In the genomic region with DNA sequence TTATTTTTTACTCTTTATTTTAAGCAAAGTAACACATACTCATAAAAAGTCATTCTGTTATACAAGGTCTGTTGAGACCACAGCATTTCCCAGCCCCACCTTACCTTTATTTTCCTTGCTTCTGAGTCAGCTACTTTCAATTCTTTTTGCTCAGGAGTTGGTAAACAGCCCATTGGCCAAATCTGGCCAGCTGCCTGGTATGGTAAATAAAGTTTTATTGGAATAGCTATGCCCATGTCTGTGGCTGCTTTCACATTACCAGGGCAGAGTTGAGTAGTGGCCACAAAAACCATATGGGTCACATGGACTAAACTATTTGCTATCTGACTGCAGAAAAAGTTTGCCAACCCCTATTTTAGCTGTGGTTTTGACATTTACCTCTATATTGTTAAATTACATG, we compare ENCODE assay signal across 9 cellular contexts. TPM values are rescaled to one million over a fixed set of nuclear protein-coding genes. Genes with fewer than 3 reads are reported as not detected.
DNase-seq lines count a peak whose midpoint lies in the region; ATAC-seq and TF ChIP-seq lines count a peak whose summit lies in the region.
"Had no signal": no experiment of that assay in that cellular context is flagged by ENCODE, and none has a peak within 500 bp of the region (broad histone marks: within the 10 kb centered on the region; RNA-seq: fewer than 3 reads in every experiment).

No MANE protein-coding gene starts in this region.

- no peak overlapping the region for H3K9ac ChIP-seq in colonic mucosa (ENCODE audit: low read depth in 2 of 2, low read length in 2 of 2)
- H3K9ac ChIP-seq: BLaER1 had no signal

- H3K9me3 Mint-ChIP-seq in activated naive CD4-positive, alpha-beta T cell treated with anti-CD3 and anti-CD28 coated beads for 36 hours, result no peaks in the 10 kb centered on the region
- no peaks in the 10 kb centered on the region for H3K9me3 Mint-ChIP-seq in activated naive CD4-positive, alpha-beta T cell treated with anti-CD3 and anti-CD28 coated beads, Interleukin-2, amount 10 ng/mL, durations not matched to agents 7 days and 5 days

- no peak for TF ChIP-seq EP300 in stomach (IDR thresholded peaks at IDR 0.05)

- H3K9me3 ChIP-seq in colonic mucosa (no peaks in the 10 kb centered on the region), stomach (no peaks in the 10 kb centered on the region)
- H3K9me3 ChIP-seq: BLaER1 had no signal

- no peaks in the 10 kb centered on the region for H3K27me3 Mint-ChIP-seq in activated naive CD4-positive, alpha-beta T cell treated with anti-CD3 and anti-CD28 coated beads for 36 hours (ENCODE audit: low read depth)
- H3K27me3 Mint-ChIP-seq in activated naive CD4-positive, alpha-beta T cell treated with anti-CD3 and anti-CD28 coated beads, Interleukin-2, amount 10 ng/mL, durations not matched to agents 7 days and 5 days, result peaks cover 11% of the 10 kb centered on the region

- DNase-seq in activated naive CD4-positive, alpha-beta T cell treated with anti-CD3 and anti-CD28 coated beads for 36 hours, result peak; percentile 23
- no peak for DNase-seq in activated naive CD4-positive, alpha-beta T cell treated with anti-CD3 and anti-CD28 coated beads, Interleukin-2, amount 10 ng/mL, durations not matched to agents 7 days and 5 days
- DNase-seq in NCI-H748 treated with DMSO at 0.1 percent for 48 hours (lab: John Stamatoyannopoulos, UW) (peak; percentile 15), colonic mucosa (peak; percentile 85), stomach (peak; percentile 65), iPS-NIHi7 (ENCODE audit: extremely low spot score) (no peak), middle frontal gyrus (ENCODE audit: extremely low spot score, low spot score) (no peak)

- CTCF ChIA-PET in activated naive CD4-positive, alpha-beta T cell treated with anti-CD3 and anti-CD28 coated beads for 36 hours (lab: Charles Lee), result interaction anchor here (0.9 to 3.9 kb wide), 8 partner anchors 8 to 264 kb away, joined by 3 to 38 read pairs (median 6); no protein-coding TSS in a partner anchor
- CTCF ChIA-PET in activated naive CD4-positive, alpha-beta T cell treated with anti-CD3 and anti-CD28 coated beads, Interleukin-2, amount 10 ng/mL, durations not matched to agents 7 days and 5 days (lab: Charles Lee), result interaction anchor here (0.8 to 4.1 kb wide), 7 partner anchors 8 to 227 kb away, joined by 3 to 23 read pairs (median 5); partner anchors contain the start of gene TMIGD1

- intact Hi-C loops in activated naive CD4-positive, alpha-beta T cell treated with anti-CD3 and anti-CD28 coated beads for 36 hours (cut with micrococcal nuclease), result loop anchor here (10.0 kb wide), 1 partner anchor 1212 kb away; the partner anchor contains the start of gene EVI2A
- intact Hi-C loops in colonic mucosa (cut with DNase I), result no loop called here
- intact Hi-C loops in stomach (cut with DNase I; ENCODE audit: low total_unique reads), result no loop called here

- TF ChIP-seq POLR2A in stomach (IDR thresholded peaks at IDR 0.05), result no peak

- peaks cover 3% of the 10 kb centered on the region for H3K36me3 Mint-ChIP-seq in activated naive CD4-positive, alpha-beta T cell treated with anti-CD3 and anti-CD28 coated beads for 36 hours (ENCODE audit: low read depth)
- peaks cover 5% of the 10 kb centered on the region for H3K36me3 Mint-ChIP-seq in activated naive CD4-positive, alpha-beta T cell treated with anti-CD3 and anti-CD28 coated beads, Interleukin-2, amount 10 ng/mL, durations not matched to agents 7 days and 5 days

- H3K27ac ChIP-seq in colonic mucosa, result peak overlapping the region; percentile 62
- peak overlapping the region in 1 of 5 donors; percentile 10 for H3K27ac ChIP-seq in stomach
- H3K27ac ChIP-seq: BLaER1 had no signal

- H3K4me3 ChIP-seq in colonic mucosa, result no peak overlapping the region
- no peak overlapping the region for H3K4me3 ChIP-seq in stomach
- H3K4me3 ChIP-seq: BLaER1 had no signal

- no peak overlapping the region for H3K4me3 Mint-ChIP-seq in activated naive CD4-positive, alpha-beta T cell treated with anti-CD3 and anti-CD28 coated beads for 36 hours
- H3K4me3 Mint-ChIP-seq in activated naive CD4-positive, alpha-beta T cell treated with anti-CD3 and anti-CD28 coated beads, Interleukin-2, amount 10 ng/mL, durations not matched to agents 7 days and 5 days, result no peak overlapping the region

- peaks cover 21% of the 10 kb centered on the region for H3K4me1 Mint-ChIP-seq in activated naive CD4-positive, alpha-beta T cell treated with anti-CD3 and anti-CD28 coated beads for 36 hours (ENCODE audit: low read depth)
- H3K4me1 Mint-ChIP-seq in activated naive CD4-positive, alpha-beta T cell treated with anti-CD3 and anti-CD28 coated beads, Interleukin-2, amount 10 ng/mL, durations not matched to agents 7 days and 5 days, result peaks cover 25% of the 10 kb centered on the region

- no peak for ATAC-seq in HG02870 (IDR thresholded peaks at IDR 0.05; ENCODE audit: unreplicated experiment)

- TF ChIP-seq CTCF in colonic mucosa (IDR thresholded peaks at IDR 0.05), result no peak
- TF ChIP-seq CTCF in stomach (IDR thresholded peaks at IDR 0.05), result no peak

- H3K36me3 ChIP-seq in colonic mucosa (no peaks in the 10 kb centered on the region), stomach (no peaks in the 10 kb centered on the region)
- H3K36me3 ChIP-seq: BLaER1 had no signal

- H3K4me1 ChIP-seq in colonic mucosa (no peaks in the 10 kb centered on the region), stomach (peaks cover 4 to 19% (median 13%) of the 10 kb centered on the region in 4 donors)

- H3K27ac Mint-ChIP-seq in activated naive CD4-positive, alpha-beta T cell treated with anti-CD3 and anti-CD28 coated beads for 36 hours, result no peak overlapping the region
- no peak overlapping the region for H3K27ac Mint-ChIP-seq in activated naive CD4-positive, alpha-beta T cell treated with anti-CD3 and anti-CD28 coated beads, Interleukin-2, amount 10 ng/mL, durations not matched to agents 7 days and 5 days

- H3K27me3 ChIP-seq in colonic mucosa, result no peaks in the 10 kb centered on the region
- no peaks in the 10 kb centered on the region for H3K27me3 ChIP-seq in stomach
- H3K27me3 ChIP-seq: BLaER1 had no signal

RNA-seq across cellular contexts. Expression of gene NSRP1, which starts 3.4 kb away (rescaled TPM):
- 10 to 100 TPM; 21.4 to 21.5 TPM for total RNA-seq in activated naive CD4-positive, alpha-beta T cell treated with anti-CD3 and anti-CD28 coated beads for 36 hours
- total RNA-seq in colonic mucosa (10 to 100 TPM; 20.9 TPM), stomach (100 to 1,000 TPM in 1 of 5 donors, 10 to 100 TPM in 3, 1 to 10 TPM in 1; 5.4 to 110 (median 21.6) TPM)
- polyA plus RNA-seq in stomach, result 10 to 100 TPM; 19.1 to 35.6 (median 33.1) TPM

Comparison
In these comparisons a context has a peak if more than half of its experiments do, and no peak if none do; other contexts are left out.
1. DNase-seq: peak in activated naive CD4-positive, alpha-beta T cell treated with anti-CD3 and anti-CD28 coated beads for 36 hours (single experiment), NCI-H748 treated with DMSO at 0.1 percent for 48 hours (single experiment), colonic mucosa (single experiment) and stomach (single experiment); none in activated naive CD4-positive, alpha-beta T cell treated with anti-CD3 and anti-CD28 coated beads, Interleukin-2, amount 10 ng/mL, durations not matched to agents 7 days and 5 days (single experiment), iPS-NIHi7 (single experiment) and middle frontal gyrus (single experiment).